Comparison of ENCODE assay signal across 1 cellular context in genomic region chr7:84638339-84638697, GRCh38.
TF ChIP-seq lines count a peak whose summit lies in the region.

No MANE protein-coding gene starts in this region.

TF ChIP-seq in GM23338, 12 proteins besides CTCF, POLR2A, EP300 and RAD21 (continued from another document):
- TF ChIP-seq ZNF462 (CRISPR knock-in tag; IDR thresholded peaks at IDR 0.05), result no peak
- no peak for TF ChIP-seq ZNF331 (CRISPR knock-in tag; IDR thresholded peaks at IDR 0.05; ENCODE audit: low read depth)
- TF ChIP-seq ETS1 (IDR thresholded peaks at IDR 0.05), result no peak
- TF ChIP-seq POLR2AphosphoS5 (IDR thresholded peaks at IDR 0.05; ENCODE audit: low read depth), result no peak
- TF ChIP-seq CREB1 (CRISPR knock-in tag; IDR thresholded peaks at IDR 0.05; ENCODE audit: low read depth), result no peak
- TF ChIP-seq JUNB (IDR thresholded peaks at IDR 0.05; ENCODE audit: unreplicated experiment), result no peak
- TF ChIP-seq EZH2phosphoT487 (IDR thresholded peaks at IDR 0.05; ENCODE audit: unreplicated experiment), result no peak
